Comparison of ENCODE assay signal across 11 cellular contexts in genomic region chr11:114172871-114173444, GRCh38.
A peak's percentile ranks its signal among the peaks of the same experiment; 100 is the strongest.
DNase-seq lines count a peak whose midpoint lies in the region; ATAC-seq and TF ChIP-seq lines count a peak whose summit lies in the region.
"Had no signal": no experiment of that assay in that cellular context is flagged by ENCODE, and none has a peak within 500 bp of the region (broad histone marks: within the 10 kb centered on the region; RNA-seq: fewer than 3 reads in every experiment).

No MANE protein-coding gene starts in this region.

- no peak for TF ChIP-seq POLR2A in Peyer's patch (IDR thresholded peaks at IDR 0.05)
- TF ChIP-seq POLR2A in gastrocnemius medialis (IDR thresholded peaks at IDR 0.05), result no peak

- peak overlapping the region; percentile 31 to 78 (median 66) for H3K4me3 Mint-ChIP-seq in CD8-positive, alpha-beta memory T cell
- H3K4me3 Mint-ChIP-seq: nephron had no signal

- H3K36me3 Mint-ChIP-seq in CD8-positive, alpha-beta memory T cell, result no peaks in the 10 kb centered on the region

- POLR2A ChIA-PET in CD8-positive, alpha-beta memory T cell (lab: Charles Lee), result interaction anchor here (1.4 kb wide), 1 partner anchor 10 kb away, joined by 8 read pairs; no protein-coding TSS in a partner anchor

- peaks cover 78 to 87% (median 85%) of the 10 kb centered on the region in 3 donors for H3K4me1 Mint-ChIP-seq in CD8-positive, alpha-beta memory T cell

- H3K9me3 ChIP-seq in CD8-positive, alpha-beta memory T cell (ENCODE audit: low read length), result no peaks in the 10 kb centered on the region
- H3K9me3 ChIP-seq in Peyer's patch (no peaks in the 10 kb centered on the region), cardiac muscle cell (ENCODE audit: low read depth) (no peaks in the 10 kb centered on the region), gastrocnemius medialis (no peaks in the 10 kb centered on the region)
- H3K9me3 ChIP-seq: SK-N-SH had no signal

- peak in 1 of 2 donors; percentile 5 for ATAC-seq in gastrocnemius medialis

- intact Hi-C loops in gastrocnemius medialis (cut with DNase I; ENCODE audit: low total_unique reads), result no loop called here

- no peaks in the 10 kb centered on the region for H3K36me3 ChIP-seq in CD8-positive, alpha-beta memory T cell (ENCODE audit: insufficient read depth, low read length)
- H3K36me3 ChIP-seq in Peyer's patch, result no peaks in the 10 kb centered on the region
- no peaks in the 10 kb centered on the region for H3K36me3 ChIP-seq in cardiac muscle cell
- no peaks in the 10 kb centered on the region for H3K36me3 ChIP-seq in gastrocnemius medialis

- DNase-seq in CD8-positive, alpha-beta memory T cell, result peak in 2 of 5 donors; percentile 40 to 65
- no peak for DNase-seq in Peyer's patch
- DNase-seq in cardiac muscle cell (ENCODE audit: low read depth in 1 of 2, low spot score in 1 of 2), result peak in 1 of 2 donors; percentile 51
- peak; percentile 32 to 61 for DNase-seq in gastrocnemius medialis
- no peak for DNase-seq in NCI-H1048 (lab: John Stamatoyannopoulos, UW)
- no peak for DNase-seq in effector CD8-positive, alpha-beta T cell (lab: John Stamatoyannopoulos, UW)
- no peak for DNase-seq in GM19240 (ENCODE audit: insufficient read length, low spot score)
- no peak for DNase-seq in amniotic stem cell (lab: John Stamatoyannopoulos, UW)
- DNase-seq: SK-N-SH had no signal

- no peaks in the 10 kb centered on the region for H3K27me3 ChIP-seq in CD8-positive, alpha-beta memory T cell (ENCODE audit: insufficient read depth, low read length, poor library complexity, severe bottlenecking)
- H3K27me3 ChIP-seq in Peyer's patch (no peaks in the 10 kb centered on the region), cardiac muscle cell (no peaks in the 10 kb centered on the region), gastrocnemius medialis (no peaks in the 10 kb centered on the region)

- peaks cover 78% of the 10 kb centered on the region for H3K4me1 ChIP-seq in CD8-positive, alpha-beta memory T cell (ENCODE audit: insufficient read depth, low read length)
- peaks cover 25 to 98% (median 52%) of the 10 kb centered on the region in 4 donors for H3K4me1 ChIP-seq in Peyer's patch
- H3K4me1 ChIP-seq in cardiac muscle cell (ENCODE audit: low read depth), result peaks cover 51% of the 10 kb centered on the region
- H3K4me1 ChIP-seq in gastrocnemius medialis, result peaks cover 97 to 100% of the 10 kb centered on the region in 2 donors

- H3K27ac ChIP-seq in CD8-positive, alpha-beta memory T cell (ENCODE audit: low read depth, low read length), result no peak overlapping the region
- H3K27ac ChIP-seq in Peyer's patch, result peak overlapping the region; percentile 59 to 97 (median 80)
- H3K27ac ChIP-seq in cardiac muscle cell, result peak overlapping the region; percentile 44
- peak overlapping the region; percentile 94 to 99 (median 96) for H3K27ac ChIP-seq in gastrocnemius medialis

- in situ Hi-C loops in gastrocnemius medialis (cut with MboI; ENCODE audit: low sequenced_read_pairs in 4 of 4), result loop anchor here in 1 of 4 donors (10.0 kb wide), 1 partner anchor 108 kb away; no protein-coding TSS in a partner anchor

- H3K4me3 ChIP-seq in CD8-positive, alpha-beta memory T cell (ENCODE audit: low read length), result peak overlapping the region; percentile 10
- H3K4me3 ChIP-seq in Peyer's patch, result no peak overlapping the region
- H3K4me3 ChIP-seq in cardiac muscle cell, result no peak overlapping the region
- peak overlapping the region; percentile 0 to 47 (median 38) for H3K4me3 ChIP-seq in gastrocnemius medialis

- H3K27ac Mint-ChIP-seq in CD8-positive, alpha-beta memory T cell, result peak overlapping the region; percentile 86 to 97 (median 94)

- CTCF ChIA-PET in CD8-positive, alpha-beta memory T cell (lab: Charles Lee), result interaction anchor here (1.2 to 2.0 kb wide), 8 partner anchors 9 to 137 kb away, joined by 3 to 8 read pairs (median 6); no protein-coding TSS in a partner anchor

- H3K9me3 Mint-ChIP-seq in CD8-positive, alpha-beta memory T cell, result no peaks in the 10 kb centered on the region
- H3K9me3 Mint-ChIP-seq: activated T-helper 2 cell treated with anti-CD3 and anti-CD28 coated beads, Interferon-gamma antibody, Interleukin-2, Interleukin-4, amounts not matched to agents 10 μg/mL and 5 μg/mL and 100 μg/mL, durations not matched to agents 14 hours and 24 hours and 36 hours; nephron had no signal

- no peak for TF ChIP-seq CTCF in Peyer's patch (IDR thresholded peaks at IDR 0.05)
- no peak for TF ChIP-seq CTCF in cardiac muscle cell (IDR thresholded peaks at IDR 0.05; ENCODE audit: low read depth, low read length)
- TF ChIP-seq CTCF in gastrocnemius medialis (IDR thresholded peaks at IDR 0.05 in 4 of 5, conservative IDR thresholded peaks at IDR 0.05 in 1 of 5), result no peak

- no peaks in the 10 kb centered on the region for H3K27me3 Mint-ChIP-seq in CD8-positive, alpha-beta memory T cell

Comparison
In these comparisons a context has a peak if more than half of its experiments do, and no peak if none do; other contexts are left out.
1. DNase-seq: peak in gastrocnemius medialis (2 of 2); none in Peyer's patch (0 of 3), NCI-H1048 (single experiment), effector CD8-positive, alpha-beta T cell (single experiment), GM19240 (single experiment) and amniotic stem cell (single experiment).
2. H3K4me3 ChIP-seq: peak in CD8-positive, alpha-beta memory T cell (single experiment) and gastrocnemius medialis (4 of 4); none in Peyer's patch (0 of 4) and cardiac muscle cell (single experiment).